8 cellular contexts compared by ENCODE assay signal in the genomic region with DNA sequence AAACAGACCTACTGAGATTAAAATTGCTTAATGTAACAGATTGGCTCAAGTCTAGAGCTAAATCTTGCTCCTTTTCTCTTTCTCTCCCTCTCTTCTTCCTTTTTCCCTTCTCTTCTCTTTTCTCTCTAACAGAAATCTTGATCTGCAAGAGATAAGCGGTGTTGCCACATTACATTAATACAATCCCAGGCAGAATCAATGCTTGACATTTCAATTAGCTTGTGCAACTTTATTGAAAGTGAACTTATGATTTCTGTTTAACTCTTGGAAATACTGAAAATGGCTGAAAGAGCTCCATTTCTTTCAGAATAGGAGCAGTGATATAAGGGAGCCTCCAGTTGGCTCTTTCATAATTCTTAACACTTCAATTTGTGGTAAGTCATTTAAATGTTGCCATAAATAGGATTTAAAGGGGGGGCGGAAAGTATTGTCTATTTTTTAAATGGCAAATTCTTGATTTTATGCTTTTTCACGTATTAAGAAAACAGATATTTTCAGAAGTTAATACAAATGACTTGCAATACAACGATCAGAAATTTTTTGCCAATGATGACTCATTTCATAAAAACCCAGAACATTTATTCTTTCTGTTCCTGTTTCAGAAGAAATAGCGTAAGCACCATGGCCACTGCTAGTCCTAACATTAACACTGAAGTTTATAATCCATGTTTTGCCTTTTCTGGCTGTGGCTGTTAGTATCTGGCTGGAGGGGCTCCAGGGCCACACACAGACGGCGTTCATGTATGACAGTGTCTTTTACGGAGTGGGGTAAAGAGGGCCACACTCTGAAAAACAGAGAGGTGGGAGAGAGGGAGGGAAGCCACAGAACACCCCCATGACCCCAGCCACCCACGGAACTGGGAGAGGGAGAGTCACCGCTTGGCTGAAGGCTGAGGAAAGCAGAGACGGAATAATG.
DNase-seq lines count a peak whose midpoint lies in the region; ATAC-seq lines count a peak whose summit lies in the region.

No MANE protein-coding gene starts in this region.

- no peaks in the 10 kb centered on the region for H3K36me3 ChIP-seq in skeletal muscle tissue (ENCODE audit: control insufficient read depth in 3 of 3, insufficient read depth in 3 of 3, low read length in 3 of 3)

- DNase-seq in dedifferentiated amniotic fluid mesenchymal stem cell (ENCODE audit: extremely low spot score) = peak; percentile 46
- no peak for DNase-seq in activated CD8-positive, alpha-beta T cell treated with anti-CD3 and anti-CD28 coated beads, Interleukin-2, amount 10 ng/mL, durations not matched to agents 7 days and 5 days
- DNase-seq in COR-L47 (lab: John Stamatoyannopoulos, UW) = no peak
- DNase-seq in GOT3 (lab: John Stamatoyannopoulos, UW) = no peak
- no peak for DNase-seq in SHP77 treated with DMSO at 0.1 percent for 48 hours (lab: John Stamatoyannopoulos, UW)

- peak overlapping the region; percentile 78 for H3K27ac ChIP-seq in skeletal muscle tissue (ENCODE audit: low read depth, low read length)

- POLR2A ChIA-PET in activated CD8-positive, alpha-beta T cell treated with anti-CD3 and anti-CD28 coated beads, Interleukin-2, amount 10 ng/mL, durations not matched to agents 7 days and 5 days (lab: Charles Lee) = interaction anchor here (0.7 kb wide), 1 partner anchor 28 kb away, joined by 4 read pairs; no protein-coding TSS in a partner anchor

- peaks cover 0 to 4% (median 0%) of the 10 kb centered on the region in 3 donors for H3K9me3 ChIP-seq in skeletal muscle tissue (ENCODE audit: control insufficient read depth in 3 of 3, low read length in 3 of 3)

- H3K27me3 ChIP-seq in skeletal muscle tissue (ENCODE audit: control insufficient read depth in 3 of 3, insufficient read depth in 3 of 3, low read length in 3 of 3) = no peaks in the 10 kb centered on the region

- H3K27ac Mint-ChIP-seq in activated CD8-positive, alpha-beta T cell treated with anti-CD3 and anti-CD28 coated beads, Interleukin-2, amount 10 ng/mL, durations not matched to agents 7 days and 5 days = no peak overlapping the region

- no peak overlapping the region for H3K4me3 Mint-ChIP-seq in activated CD8-positive, alpha-beta T cell treated with anti-CD3 and anti-CD28 coated beads, Interleukin-2, amount 10 ng/mL, durations not matched to agents 7 days and 5 days

- CTCF ChIA-PET in activated CD8-positive, alpha-beta T cell treated with anti-CD3 and anti-CD28 coated beads, Interleukin-2, amount 10 ng/mL, durations not matched to agents 7 days and 5 days (lab: Charles Lee) = no interaction called here

- H3K36me3 Mint-ChIP-seq in activated CD8-positive, alpha-beta T cell treated with anti-CD3 and anti-CD28 coated beads, Interleukin-2, amount 10 ng/mL, durations not matched to agents 7 days and 5 days (ENCODE audit: low read depth) = no peaks in the 10 kb centered on the region

- H3K27me3 Mint-ChIP-seq in activated CD8-positive, alpha-beta T cell treated with anti-CD3 and anti-CD28 coated beads, Interleukin-2, amount 10 ng/mL, durations not matched to agents 7 days and 5 days (ENCODE audit: low read depth) = no peaks in the 10 kb centered on the region

- peak overlapping the region in 2 of 3 donors; percentile 52 to 55 for H3K4me3 ChIP-seq in skeletal muscle tissue (ENCODE audit: low read length in 3 of 3)

- no peaks in the 10 kb centered on the region for H3K4me1 ChIP-seq in skeletal muscle tissue (ENCODE audit: control insufficient read depth in 3 of 3, insufficient read depth in 3 of 3, low read length in 3 of 3)

- peaks cover 5% of the 10 kb centered on the region for H3K9me3 Mint-ChIP-seq in activated CD8-positive, alpha-beta T cell treated with anti-CD3 and anti-CD28 coated beads, Interleukin-2, amount 10 ng/mL, durations not matched to agents 7 days and 5 days (ENCODE audit: insufficient read depth)

- peak overlapping the region in 2 of 3 donors; percentile 23 to 55 for H3K9ac ChIP-seq in skeletal muscle tissue (ENCODE audit: low read depth in 1 of 3, low read length in 3 of 3)

- ATAC-seq in GM19351 (IDR thresholded peaks at IDR 0.05; ENCODE audit: unreplicated experiment) = peak; percentile 86
- peak; percentile 96 for ATAC-seq in HG03565 (IDR thresholded peaks at IDR 0.05; ENCODE audit: unreplicated experiment)
- ATAC-seq in activated CD8-positive, alpha-beta T cell treated with anti-CD3 and anti-CD28 coated beads, Interleukin-2, amount 10 ng/mL, durations not matched to agents 7 days and 5 days = no peak

- no peaks in the 10 kb centered on the region for H3K4me1 Mint-ChIP-seq in activated CD8-positive, alpha-beta T cell treated with anti-CD3 and anti-CD28 coated beads, Interleukin-2, amount 10 ng/mL, durations not matched to agents 7 days and 5 days (ENCODE audit: low read depth)
